12 cellular contexts compared by ENCODE assay signal in genomic region chr1:155260276-155260675, GRCh38. TPM values are rescaled to one million over a fixed set of nuclear protein-coding genes. Genes with fewer than 3 reads are reported as not detected.
DNase-seq lines count a peak whose midpoint lies in the region; ATAC-seq and TF ChIP-seq lines count a peak whose summit lies in the region.
"Had no signal": no experiment of that assay in that cellular context is flagged by ENCODE, and none has a peak within 500 bp of the region (broad histone marks: within the 10 kb centered on the region; RNA-seq: fewer than 3 reads in every experiment).

No MANE protein-coding gene starts in this region.

- peak overlapping the region; percentile 98; the same call in 1 of the 2 replicates for H3K4me2 ChIP-seq in KMS-11

- peaks cover 9% of the 10 kb centered on the region; the same call in 1 of the 2 replicates for H3K36me3 ChIP-seq in KMS-11 (ENCODE audit: insufficient read depth)
- peaks cover 0 to 65% of the 10 kb centered on the region in 2 donors for H3K36me3 ChIP-seq in left lung

- H3K4me3 ChIP-seq in KMS-11 (IDR thresholded peaks at IDR 0.05; ENCODE audit: insufficient read depth, low read depth, low read length) (no peak overlapping the region), left lung (no peak overlapping the region)

- no peaks in the 10 kb centered on the region for H4K20me1 ChIP-seq in KMS-11 (ENCODE audit: insufficient read depth)

- TF ChIP-seq CTCF in KMS-11 (conservative IDR thresholded peaks at IDR 0.05; ENCODE audit: low read depth, low read length) (no peak), nephron progenitor cell (IDR thresholded peaks at IDR 0.05) (no peak), left lung (IDR thresholded peaks at IDR 0.05) (no peak)

- no peaks in the 10 kb centered on the region for H3K9me3 ChIP-seq in left lung

- H3K27me3 ChIP-seq in KMS-11 (ENCODE audit: insufficient read depth, low read depth) (no peaks in the 10 kb centered on the region), left lung (no peaks in the 10 kb centered on the region)

- H3K9me3 Mint-ChIP-seq in activated CD4-positive, alpha-beta T cell treated with anti-CD3 and anti-CD28 coated beads, Interleukin-2, amount 10 ng/mL, durations not matched to agents 24 days and 14 days: no peaks in the 10 kb centered on the region
- no peaks in the 10 kb centered on the region for H3K9me3 Mint-ChIP-seq in activated naive CD8-positive, alpha-beta T cell treated with anti-CD3 and anti-CD28 coated beads, Interleukin-2, amount 50 U/mL, for 24 hours
- no peaks in the 10 kb centered on the region for H3K9me3 Mint-ChIP-seq in nephron progenitor cell

- H3K4me3 Mint-ChIP-seq in activated CD4-positive, alpha-beta T cell treated with anti-CD3 and anti-CD28 coated beads, Interleukin-2, amount 10 ng/mL, durations not matched to agents 24 days and 14 days: peak overlapping the region; percentile 96
- H3K4me3 Mint-ChIP-seq in activated naive CD8-positive, alpha-beta T cell treated with anti-CD3 and anti-CD28 coated beads, Interleukin-2, amount 50 U/mL, for 24 hours: peak overlapping the region; percentile 97
- peak overlapping the region; percentile 97 for H3K4me3 Mint-ChIP-seq in nephron progenitor cell

- no peak overlapping the region for H2AFZ ChIP-seq in KMS-11 (ENCODE audit: low read depth)

- H3K79me2 ChIP-seq in KMS-11 (ENCODE audit: insufficient read depth, low read depth): peaks cover 20% of the 10 kb centered on the region

- H3K36me3 Mint-ChIP-seq in activated CD4-positive, alpha-beta T cell treated with anti-CD3 and anti-CD28 coated beads, Interleukin-2, amount 10 ng/mL, durations not matched to agents 24 days and 14 days (ENCODE audit: low read depth): peaks cover 71% of the 10 kb centered on the region
- H3K36me3 Mint-ChIP-seq in activated naive CD8-positive, alpha-beta T cell treated with anti-CD3 and anti-CD28 coated beads, Interleukin-2, amount 50 U/mL, for 24 hours (ENCODE audit: low read depth): peaks cover 46% of the 10 kb centered on the region
- H3K36me3 Mint-ChIP-seq in nephron progenitor cell (ENCODE audit: low read depth): peaks cover 51% of the 10 kb centered on the region

- intact Hi-C loops in activated CD4-positive, alpha-beta T cell treated with anti-CD3 and anti-CD28 coated beads, Interleukin-2, amount 10 ng/mL, durations not matched to agents 24 days and 14 days (cut with micrococcal nuclease): loop anchor here (5.0 kb wide), 1 partner anchor 53 kb away; the partner anchor contains the start of genes MTX1 and THBS3
- intact Hi-C loops in left lung (cut with DNase I): no loop called here

- no peaks in the 10 kb centered on the region for H3K27me3 Mint-ChIP-seq in activated CD4-positive, alpha-beta T cell treated with anti-CD3 and anti-CD28 coated beads, Interleukin-2, amount 10 ng/mL, durations not matched to agents 24 days and 14 days
- no peaks in the 10 kb centered on the region for H3K27me3 Mint-ChIP-seq in activated naive CD8-positive, alpha-beta T cell treated with anti-CD3 and anti-CD28 coated beads, Interleukin-2, amount 50 U/mL, for 24 hours
- peaks cover 2% of the 10 kb centered on the region for H3K27me3 Mint-ChIP-seq in nephron progenitor cell (ENCODE audit: low read depth, poor library complexity)

- H3K9ac ChIP-seq in KMS-11: no peak overlapping the region

- H3K4me1 ChIP-seq in KMS-11 (ENCODE audit: low read depth, poor library complexity, severe bottlenecking) (peaks cover 23% of the 10 kb centered on the region), left lung (peaks cover 7 to 34% of the 10 kb centered on the region in 2 donors)

- H3K27ac ChIP-seq in KMS-11 (no peak overlapping the region), left lung (peak overlapping the region in 1 of 2 donors; percentile 1)
- H3K27ac ChIP-seq: epithelial cell of prostate had no signal

- ATAC-seq in activated naive CD8-positive, alpha-beta T cell treated with anti-CD3 and anti-CD28 coated beads, Interleukin-2, amount 50 U/mL, for 24 hours: no peak
- ATAC-seq in left lung: no peak
- ATAC-seq: activated CD4-positive, CD25-positive, alpha-beta regulatory T cell treated with anti-CD3 and anti-CD28 coated beads, Interleukin-2, amount 50 U/mL, for 24 hours had no signal

- no peak for DNase-seq in activated CD4-positive, alpha-beta T cell treated with anti-CD3 and anti-CD28 coated beads, Interleukin-2, amount 10 ng/mL, durations not matched to agents 24 days and 14 days
- no peak for DNase-seq in activated CD4-positive, alpha-beta T cell treated with anti-CD3 and anti-CD28 coated beads for 48 hours
- DNase-seq in activated naive CD8-positive, alpha-beta T cell treated with anti-CD3 and anti-CD28 coated beads, Interleukin-2, amount 50 U/mL, for 24 hours: no peak
- DNase-seq in nephron progenitor cell: no peak
- no peak for DNase-seq in left lung
- DNase-seq in mucosa of gallbladder (ENCODE audit: low spot score): no peak
- DNase-seq in SIG-M5 (lab: John Stamatoyannopoulos, UW): no peak

- peak overlapping the region; percentile 39 for H3K27ac Mint-ChIP-seq in activated CD4-positive, alpha-beta T cell treated with anti-CD3 and anti-CD28 coated beads, Interleukin-2, amount 10 ng/mL, durations not matched to agents 24 days and 14 days
- H3K27ac Mint-ChIP-seq in activated naive CD8-positive, alpha-beta T cell treated with anti-CD3 and anti-CD28 coated beads, Interleukin-2, amount 50 U/mL, for 24 hours: peak overlapping the region; percentile 6
- peak overlapping the region; percentile 91 for H3K27ac Mint-ChIP-seq in nephron progenitor cell

- H3K4me1 Mint-ChIP-seq in activated CD4-positive, alpha-beta T cell treated with anti-CD3 and anti-CD28 coated beads, Interleukin-2, amount 10 ng/mL, durations not matched to agents 24 days and 14 days: peaks cover 32% of the 10 kb centered on the region
- H3K4me1 Mint-ChIP-seq in activated naive CD8-positive, alpha-beta T cell treated with anti-CD3 and anti-CD28 coated beads, Interleukin-2, amount 50 U/mL, for 24 hours: peaks cover 32% of the 10 kb centered on the region
- peaks cover 46% of the 10 kb centered on the region for H3K4me1 Mint-ChIP-seq in nephron progenitor cell

RNA-seq across cellular contexts. Expression of gene SCAMP3, which starts 1.9 kb away (rescaled TPM):
- total RNA-seq in activated CD4-positive, alpha-beta T cell treated with anti-CD3 and anti-CD28 coated beads, Interleukin-2, amount 10 ng/mL, durations not matched to agents 24 days and 14 days: 152 and 158 TPM in 2 replicates
- total RNA-seq in left lung (10 to 100 TPM; 63.1 to 85.3 TPM), mucosa of gallbladder (68.6 TPM)

RNA-seq across cellular contexts. Expression of gene ENTREP3, which starts 5.0 kb away (rescaled TPM):
- total RNA-seq in activated CD4-positive, alpha-beta T cell treated with anti-CD3 and anti-CD28 coated beads, Interleukin-2, amount 10 ng/mL, durations not matched to agents 24 days and 14 days: 45.1 and 46.2 TPM in 2 replicates
- total RNA-seq in left lung (10 to 100 TPM; 23.2 to 33.5 TPM), mucosa of gallbladder (49.0 TPM)

RNA-seq across cellular contexts. Expression of gene CLK2, which starts 13.0 kb away (rescaled TPM):
- total RNA-seq in activated CD4-positive, alpha-beta T cell treated with anti-CD3 and anti-CD28 coated beads, Interleukin-2, amount 10 ng/mL, durations not matched to agents 24 days and 14 days: 86.2 and 90.6 TPM in 2 replicates
- total RNA-seq in left lung (10 to 100 TPM; 45.4 to 55.2 TPM), mucosa of gallbladder (73.7 TPM)

RNA-seq across cellular contexts. Expression of gene HCN3, which starts 17.0 kb away (rescaled TPM):
- total RNA-seq in activated CD4-positive, alpha-beta T cell treated with anti-CD3 and anti-CD28 coated beads, Interleukin-2, amount 10 ng/mL, durations not matched to agents 24 days and 14 days: 3.2 and 3.8 TPM in 2 replicates
- total RNA-seq in left lung: 1 to 10 TPM; 2.4 to 3.8 TPM
- total RNA-seq in mucosa of gallbladder: 8.7 TPM

RNA-seq across cellular contexts. Expression of gene PKLR, which starts 41.0 kb away (rescaled TPM):
- total RNA-seq in activated CD4-positive, alpha-beta T cell treated with anti-CD3 and anti-CD28 coated beads, Interleukin-2, amount 10 ng/mL, durations not matched to agents 24 days and 14 days: 0.09 TPM in 1 of 2 replicates, not detected in the other
- total RNA-seq in left lung (not detected), mucosa of gallbladder (1.7 TPM)
- total RNA-seq: A673, H4 had no signal

Comparison
In these comparisons a context has a peak if more than half of its experiments do, and no peak if none do; other contexts are left out.
1. H3K27ac Mint-ChIP-seq: peak in every context shown above with its lines; median percentile 91 in nephron progenitor cell; 39 in activated CD4-positive, alpha-beta T cell treated with anti-CD3 and anti-CD28 coated beads, Interleukin-2, amount 10 ng/mL, durations not matched to agents 24 days and 14 days; 6 in activated naive CD8-positive, alpha-beta T cell treated with anti-CD3 and anti-CD28 coated beads, Interleukin-2, amount 50 U/mL, for 24 hours.